ENCODE assay signal across 2 cellular contexts in the genomic region with DNA sequence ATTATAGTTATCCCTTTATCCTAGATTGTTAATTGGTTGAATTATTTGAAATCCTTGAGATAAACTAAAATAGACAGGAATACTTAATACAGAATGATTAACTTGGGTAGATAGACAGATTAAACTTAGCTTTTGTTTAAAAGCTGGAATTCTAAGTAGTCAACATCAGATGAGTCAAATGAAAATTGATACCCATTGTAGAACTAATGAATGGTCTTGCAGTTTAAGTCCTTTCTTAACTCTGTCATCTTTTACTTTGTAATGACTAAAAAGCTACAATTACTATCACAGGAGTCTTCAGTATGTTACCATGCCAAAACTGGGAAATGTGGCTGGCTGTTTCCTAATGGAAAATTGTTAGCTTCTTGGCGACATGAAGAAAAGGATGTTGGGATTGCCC.
TF ChIP-seq lines count a peak whose summit lies in the region.

No MANE protein-coding gene starts in this region.

TF ChIP-seq in IMR-90, 13 proteins besides CTCF, POLR2A, EP300 and RAD21:
- no peak for TF ChIP-seq CEBPB (IDR thresholded peaks at IDR 0.05; ENCODE audit: low read depth, low read length)
- TF ChIP-seq BHLHE40 (IDR thresholded peaks at IDR 0.05; ENCODE audit: low read depth, low read length), result no peak
- no peak for TF ChIP-seq RCOR1 (IDR thresholded peaks at IDR 0.05; ENCODE audit: insufficient replicate concordance, low read length)
- no peak for TF ChIP-seq MAZ (IDR thresholded peaks at IDR 0.05; ENCODE audit: borderline replicate concordance, low read depth, low read length)

TF ChIP-seq in K562, 482 proteins besides CTCF, POLR2A, EP300 and RAD21:
- TF ChIP-seq ETS2 (tag; IDR thresholded peaks at IDR 0.05; ENCODE audit: borderline replicate concordance, poor library complexity, severe bottlenecking), result no peak
- no peak for TF ChIP-seq ZNF57 (CRISPR knock-in tag; IDR thresholded peaks at IDR 0.05)
- TF ChIP-seq ZSCAN29 (IDR thresholded peaks at IDR 0.05), result no peak
- no peak for TF ChIP-seq TRIM28 (IDR thresholded peaks at IDR 0.05)
- no peak for TF ChIP-seq AFF4 (CRISPR knock-in tag; IDR thresholded peaks at IDR 0.05)
- TF ChIP-seq STAG1 (CRISPR knock-in tag; IDR thresholded peaks at IDR 0.05; ENCODE audit: borderline replicate concordance), result no peak
- TF ChIP-seq, protein P1, sequence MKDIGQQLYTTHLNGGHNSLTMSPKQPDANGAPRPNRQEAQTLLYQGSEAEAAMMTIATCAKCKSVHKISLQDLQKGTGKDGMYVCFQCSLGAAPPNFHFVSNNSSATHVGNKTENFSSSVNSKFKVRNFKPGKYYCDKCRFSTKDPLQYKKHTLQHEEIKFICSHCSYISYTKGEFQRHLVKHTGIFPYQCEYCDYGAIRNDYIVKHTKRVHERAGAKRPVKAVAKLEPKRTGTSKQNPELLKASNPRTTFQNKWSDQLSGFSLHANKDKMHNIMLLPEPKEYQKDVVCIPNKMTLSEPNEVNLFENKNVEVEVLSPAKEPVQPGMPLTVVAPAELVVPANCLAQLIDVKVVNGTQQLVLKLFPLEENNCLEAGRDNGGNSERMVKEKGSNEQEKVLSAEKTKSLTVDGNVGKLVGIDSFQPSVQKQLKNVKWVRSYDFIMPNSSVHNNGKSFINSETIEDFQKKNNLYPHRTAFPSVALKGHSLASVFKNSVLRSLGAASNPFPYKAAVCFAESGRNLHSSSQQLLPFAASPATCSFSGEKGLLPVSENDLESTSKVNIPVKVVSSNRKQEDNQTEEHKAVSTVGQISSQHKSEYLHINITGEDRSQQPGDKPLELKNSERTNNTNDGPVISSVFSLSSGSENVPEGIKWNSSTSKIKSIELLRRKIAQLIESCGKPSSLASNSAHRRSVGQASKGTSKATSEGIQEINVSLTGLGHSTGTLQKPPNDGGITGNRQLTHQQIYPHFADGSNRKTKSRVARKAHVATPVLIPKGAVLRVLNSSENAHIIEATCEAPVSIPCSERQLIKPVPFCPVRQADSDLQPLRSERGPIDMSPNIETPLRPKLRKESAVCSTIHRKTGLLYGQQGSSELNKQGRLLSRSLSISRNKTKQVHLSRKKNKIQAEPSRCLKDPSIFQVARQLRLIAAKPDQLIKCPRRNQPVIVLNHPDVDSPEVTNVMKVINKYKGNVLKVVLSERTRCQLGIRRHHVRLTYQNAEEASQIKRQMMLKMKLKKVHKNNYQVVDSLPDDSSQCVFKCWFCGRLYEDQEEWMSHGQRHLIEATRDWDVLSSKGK (CRISPR knock-in tag; IDR thresholded peaks at IDR 0.05), result no peak
- TF ChIP-seq SP1 (CRISPR knock-in tag; IDR thresholded peaks at IDR 0.05), result no peak
- no peak for TF ChIP-seq NCOA2 (IDR thresholded peaks at IDR 0.05; ENCODE audit: partially characterized antibody in 2 of 2)
- TF ChIP-seq RFX1 (IDR thresholded peaks at IDR 0.05), result no peak
- no peak for TF ChIP-seq PCBP2 (IDR thresholded peaks at IDR 0.05; ENCODE audit: low read depth, low read length, poor library complexity, severe bottlenecking)
TF ChIP-seq in K562: peak in this region for 0.
